In genomic region chr15:98873441-98874218, GRCh38 we compare ENCODE assay signal across 8 cellular contexts.
DNase-seq lines count a peak whose midpoint lies in the region; ATAC-seq lines count a peak whose summit lies in the region.

No MANE protein-coding gene starts in this region.

- ATAC-seq in GM18502 (IDR thresholded peaks at IDR 0.05; ENCODE audit: poor library complexity, unreplicated experiment) = peak; percentile 76
- no peak for ATAC-seq in GM18520 (IDR thresholded peaks at IDR 0.05; ENCODE audit: unreplicated experiment)

- H3K27ac ChIP-seq in HUES48 (ENCODE audit: low read depth, low read length) = peak overlapping the region; percentile 32
- H3K27ac ChIP-seq in muscle layer of colon (ENCODE audit: low read depth, low read length) = peak overlapping the region; percentile 2

- H3K27me3 ChIP-seq in HUES48 (ENCODE audit: control insufficient read depth, insufficient read depth, low read length) (no peaks in the 10 kb centered on the region), muscle layer of colon (ENCODE audit: control insufficient read depth in 1 of 2, insufficient read depth in 2 of 2, low read length in 2 of 2) (no peaks in the 10 kb centered on the region)

- H3K4me3 ChIP-seq in HUES48 (ENCODE audit: low read depth, low read length) = no peak overlapping the region
- peak overlapping the region in 1 of 2 donors; percentile 5 for H3K4me3 ChIP-seq in muscle layer of colon (ENCODE audit: low read depth in 1 of 2, low read length in 2 of 2)

- DNase-seq in amniotic epithelial cell (ENCODE audit: low read depth) (peak; percentile 91), COLO668 (lab: John Stamatoyannopoulos, UW; ENCODE audit: unreplicated experiment) (no peak)
- DNase-seq in activated T-cell treated with anti-CD3 and anti-CD28 coated beads, Interleukin-2, amount 50 U/mL, for 48 hours = no peak
- no peak for DNase-seq in stimulated activated CD4-positive, alpha-beta T cell treated with anti-CD3 and anti-CD28 coated beads, Interleukin-2, amount 100 ng/mL, for 48 hours

- no peak overlapping the region for H3K9ac ChIP-seq in HUES48 (ENCODE audit: low read depth, low read length)
- H3K9ac ChIP-seq in muscle layer of colon (ENCODE audit: low read length) = no peak overlapping the region

- no peaks in the 10 kb centered on the region for H3K9me3 ChIP-seq in HUES48 (ENCODE audit: control insufficient read depth, insufficient read depth, low read length)
- H3K9me3 ChIP-seq in muscle layer of colon (ENCODE audit: low read length) = no peaks in the 10 kb centered on the region

- peaks cover 56% of the 10 kb centered on the region for H3K4me1 ChIP-seq in HUES48 (ENCODE audit: control insufficient read depth, insufficient read depth, low read length)
- peaks cover 56% of the 10 kb centered on the region for H3K4me1 ChIP-seq in muscle layer of colon (ENCODE audit: insufficient read depth, low read length)

- H3K36me3 ChIP-seq in HUES48 (ENCODE audit: control insufficient read depth, insufficient read depth, low read length) (no peaks in the 10 kb centered on the region), muscle layer of colon (ENCODE audit: insufficient read depth, low read length) (no peaks in the 10 kb centered on the region)
